ENCODE assay signal across 8 cellular contexts in genomic region chr5:115961413-115962238, GRCh38. TPM values are rescaled to one million over a fixed set of nuclear protein-coding genes. Genes with fewer than 3 reads are reported as not detected.
DNase-seq lines count a peak whose midpoint lies in the region; ATAC-seq and TF ChIP-seq lines count a peak whose summit lies in the region.
"Had no signal": no experiment of that assay in that cellular context is flagged by ENCODE, and none has a peak within 500 bp of the region (broad histone marks: within the 10 kb centered on the region; RNA-seq: fewer than 3 reads in every experiment).

No MANE protein-coding gene starts in this region.

- H4K20me1 ChIP-seq in H9 (ENCODE audit: control insufficient read depth, insufficient read depth, insufficient read length) (no peaks in the 10 kb centered on the region), hepatocyte (ENCODE audit: insufficient read depth, poor library complexity, severe bottlenecking) (no peaks in the 10 kb centered on the region), smooth muscle cell (ENCODE audit: low read depth) (no peaks in the 10 kb centered on the region)

- no peaks in the 10 kb centered on the region for H3K9me3 ChIP-seq in H9 (ENCODE audit: control insufficient read depth, low read depth, low read length)
- H3K9me3 ChIP-seq in adipocyte (ENCODE audit: control insufficient read depth, low read length): no peaks in the 10 kb centered on the region
- H3K9me3 ChIP-seq in hepatocyte (ENCODE audit: low read depth): no peaks in the 10 kb centered on the region
- no peaks in the 10 kb centered on the region for H3K9me3 ChIP-seq in smooth muscle cell (replicated peaks; ENCODE audit: low read depth)

- no peak overlapping the region for H2BK15ac ChIP-seq in H9 (ENCODE audit: low read depth, low read length)

- H3K79me1 ChIP-seq in H9 (ENCODE audit: insufficient read depth, low read depth, low read length, poor library complexity, severe bottlenecking): no peaks in the 10 kb centered on the region

- TF ChIP-seq CTCF in H9 (conservative IDR thresholded peaks at IDR 0.05): no peak
- TF ChIP-seq CTCF in hepatocyte (IDR thresholded peaks at IDR 0.05; ENCODE audit: poor library complexity): no peak
- TF ChIP-seq CTCF in smooth muscle cell (IDR thresholded peaks at IDR 0.05; ENCODE audit: borderline replicate concordance, insufficient read depth, poor library complexity, severe bottlenecking): no peak

- peak overlapping the region; percentile 83 for H3K4me2 ChIP-seq in H9 (ENCODE audit: insufficient read depth, insufficient read length, low read length)
- H3K4me2 ChIP-seq in hepatocyte: peak overlapping the region; percentile 84
- H3K4me2 ChIP-seq in smooth muscle cell: peak overlapping the region; percentile 81

- no peak overlapping the region for H4K91ac ChIP-seq in H9 (ENCODE audit: insufficient read length, low read depth, low read length)

- H3K4ac ChIP-seq in H9 (ENCODE audit: low read depth, low read length): no peak overlapping the region

- H3T11ph ChIP-seq in H9 (ENCODE audit: low read length): no peak overlapping the region

- no peak overlapping the region; the same call in 1 of the 2 replicates for H3K14ac ChIP-seq in H9 (ENCODE audit: insufficient read depth, low read length)

- no peak overlapping the region for H2BK120ac ChIP-seq in H9 (ENCODE audit: low read depth, low read length, poor library complexity, severe bottlenecking)

- H3K9me3 Mint-ChIP-seq in H9: no peaks in the 10 kb centered on the region; a peak in 1 of 5 replicates

- no peak overlapping the region for H3K56ac ChIP-seq in H9 (ENCODE audit: insufficient read length, low read depth, low read length)

- ATAC-seq in HG03342 (IDR thresholded peaks at IDR 0.05; ENCODE audit: unreplicated experiment): no peak

- no peak overlapping the region for H3K23ac ChIP-seq in H9 (ENCODE audit: insufficient read length, low read depth, low read length)

- no peak overlapping the region for H4K5ac ChIP-seq in H9 (ENCODE audit: insufficient read length, low read depth, low read length)

- H4K8ac ChIP-seq in H9 (replicated peaks; ENCODE audit: insufficient read length, low read depth, low read length): no peak overlapping the region

- H3K9me2 ChIP-seq in hepatocyte (replicated peaks; ENCODE audit: insufficient read depth): no peaks in the 10 kb centered on the region

- no peaks in the 10 kb centered on the region for H3F3A ChIP-seq in smooth muscle cell (ENCODE audit: low read depth)

- H2AK5ac ChIP-seq in H9 (ENCODE audit: insufficient read length, low read length): no peak overlapping the region

- H3K36me3 ChIP-seq in adipocyte (ENCODE audit: control insufficient read depth, insufficient read depth, low read length, severe bottlenecking): no peaks in the 10 kb centered on the region
- H3K36me3 ChIP-seq in hepatocyte (replicated peaks; ENCODE audit: insufficient read depth, low read depth): no peaks in the 10 kb centered on the region
- no peaks in the 10 kb centered on the region for H3K36me3 ChIP-seq in smooth muscle cell (ENCODE audit: low read depth)

- H3K27ac Mint-ChIP-seq in H9: 0 out of 7 replicates have a peak overlapping the region, but pooled peaks of 1 of the 3 experiments have one; percentile 17

- WGBS in H9 (ENCODE audit: extremely low coverage, insufficient read length, low lambda C conversion rate): no CpG with 5 or more reads among the region's 42 CpGs
- WGBS in hepatocyte (ENCODE audit: low lambda C conversion rate, missing lambda C conversion rate): 49% methylated on average over 42 of the region's 42 CpGs
- WGBS in smooth muscle cell (ENCODE audit: low lambda C conversion rate): 45% methylated on average over 42 of the region's 42 CpGs

- no peak overlapping the region for H3K27ac ChIP-seq in H9 (ENCODE audit: insufficient read length, low read depth, low read length)
- no peak overlapping the region for H3K27ac ChIP-seq in hepatocyte
- no peak overlapping the region for H3K27ac ChIP-seq in smooth muscle cell (ENCODE audit: low read depth)

- H3K36me3 Mint-ChIP-seq in H9 (ENCODE audit: insufficient read depth in 1 of 3, low read depth in 3 of 3): no peaks in the 10 kb centered on the region

- H3K27me3 ChIP-seq in H9 (ENCODE audit: insufficient read depth, low read length) (peaks cover 38% of the 10 kb centered on the region), adipocyte (replicated peaks; ENCODE audit: control insufficient read depth, insufficient read depth, low read length) (no peaks in the 10 kb centered on the region), hepatocyte (peaks cover 17% of the 10 kb centered on the region), smooth muscle cell (ENCODE audit: low read depth) (peaks cover 58% of the 10 kb centered on the region)

- H2AFZ ChIP-seq in H9 (ENCODE audit: low read length): no peak overlapping the region
- peak overlapping the region; percentile 60 for H2AFZ ChIP-seq in hepatocyte
- no peak overlapping the region for H2AFZ ChIP-seq in smooth muscle cell (ENCODE audit: low read depth)

- 0 out of 4 replicates have a peak, but pooled peaks cover 0 to 3% of the 10 kb centered on the region in 2 experiments for H3K4me1 Mint-ChIP-seq in H9

- DNase-seq in H9 (peak; percentile 35), adipocyte (ENCODE audit: low read depth) (peak; percentile 89), hepatocyte (ENCODE audit: low spot score) (no peak), smooth muscle cell (lab: John Stamatoyannopoulos, UW; ENCODE audit: unreplicated experiment) (no peak), MV-4-11 (lab: John Stamatoyannopoulos, UW) (no peak), glomerular visceral epithelial cell (ENCODE audit: extremely low spot score) (no peak)
- DNase-seq: KBM-7 had no signal

- no peak overlapping the region for H2BK12ac ChIP-seq in H9 (ENCODE audit: insufficient read length, low read depth, low read length)

- no peak overlapping the region for H3K18ac ChIP-seq in H9 (ENCODE audit: insufficient read length, low read depth, low read length)

- H2BK20ac ChIP-seq in H9 (ENCODE audit: low read depth, low read length, poor library complexity, severe bottlenecking): no peak overlapping the region

- H2BK5ac ChIP-seq in H9 (ENCODE audit: insufficient read length, low read length): no peak overlapping the region

- H3K4me1 ChIP-seq in H9 (ENCODE audit: insufficient read depth, low read length) (no peaks in the 10 kb centered on the region), adipocyte (ENCODE audit: control insufficient read depth, insufficient read depth, low read length) (peaks cover 38% of the 10 kb centered on the region), hepatocyte (ENCODE audit: insufficient read depth) (no peaks in the 10 kb centered on the region), smooth muscle cell (ENCODE audit: low read depth) (no peaks in the 10 kb centered on the region)

- H3K79me2 ChIP-seq in H9 (ENCODE audit: insufficient read depth, low read length) (no peaks in the 10 kb centered on the region), hepatocyte (no peaks in the 10 kb centered on the region), smooth muscle cell (ENCODE audit: low read depth) (no peaks in the 10 kb centered on the region)

- peaks cover 9% of the 10 kb centered on the region for H3K27me3 Mint-ChIP-seq in H9 (ENCODE audit: low read depth)

- H3K4me3 ChIP-seq in adipocyte (ENCODE audit: low read length) (peak overlapping the region; percentile 71), hepatocyte (no peak overlapping the region), smooth muscle cell (peak overlapping the region; percentile 42)

- H3K23me2 ChIP-seq in H9 (ENCODE audit: insufficient read length, low read depth, low read length, poor library complexity, severe bottlenecking): peaks cover 5% of the 10 kb centered on the region

- H3K4me3 Mint-ChIP-seq in H9: peak overlapping the region in 1 of 2 experiments; percentile 62; a peak in 3 of 5 replicates

- H3K9ac ChIP-seq in H9 (ENCODE audit: extremely low read depth, insufficient read length, low read length) (no peak overlapping the region), adipocyte (ENCODE audit: low read length) (peak overlapping the region; percentile 82), smooth muscle cell (ENCODE audit: low read depth) (no peak overlapping the region)

RNA-seq across cellular contexts. Expression of gene LVRN, which starts 0.6 kb away (rescaled TPM):
- total RNA-seq in H9 (2021) (0.07 and 0.09 TPM in 2 replicates), hepatocyte (0.36 and 0.43 TPM in 2 replicates), smooth muscle cell (0.72 and 1.7 TPM in 2 replicates)
- polyA plus RNA-seq in hepatocyte (not detected in 2 replicates), smooth muscle cell (0.87 and 0.98 TPM in 2 replicates)

Comparison
In these comparisons a context has a peak if more than half of its experiments do, and no peak if none do; other contexts are left out.
1. DNase-seq: peak in H9 (single experiment) and adipocyte (single experiment); none in hepatocyte (single experiment), smooth muscle cell (single experiment), MV-4-11 (single experiment) and glomerular visceral epithelial cell (single experiment).
2. Peak in every context shown above with its lines, with median percentiles within 50 percentile points of each other: H3K4me2 ChIP-seq.